In the genomic region with DNA sequence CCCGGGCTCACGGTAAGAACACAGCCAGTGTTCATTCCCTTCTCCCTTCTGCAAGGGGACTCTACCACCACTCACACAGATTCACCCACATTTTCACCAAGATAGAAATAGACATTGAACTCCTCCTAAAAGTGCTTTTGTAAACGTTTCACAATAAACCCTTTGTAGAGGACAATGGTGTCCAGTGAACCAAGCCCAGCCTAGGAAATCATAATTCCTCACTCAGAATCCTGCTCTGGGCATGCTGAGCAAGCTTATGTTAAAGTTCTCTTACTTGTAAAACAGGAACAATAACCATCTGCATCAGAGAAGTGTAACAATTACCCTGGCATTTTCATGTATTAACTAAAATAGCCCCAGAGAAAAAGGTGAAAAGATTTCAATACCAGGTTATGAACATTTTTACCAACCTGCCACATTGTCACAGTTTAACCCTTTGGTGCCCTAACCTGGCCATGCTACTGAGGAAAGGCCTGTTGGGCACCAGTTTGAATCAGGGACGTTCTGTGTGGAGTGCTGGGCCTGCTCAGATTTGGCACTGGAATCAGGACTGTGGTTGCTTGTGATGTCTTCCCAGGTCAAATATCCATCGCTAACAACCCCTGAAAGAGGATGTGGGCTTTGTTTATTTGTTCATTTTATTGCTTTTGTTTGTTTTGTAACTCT, we compare ENCODE assay signal across 18 cellular contexts. TPM values are rescaled to one million over a fixed set of nuclear protein-coding genes. Genes with fewer than 3 reads are reported as not detected.
DNase-seq lines count a peak whose midpoint lies in the region; ATAC-seq, FAIRE-seq and TF ChIP-seq lines count a peak whose summit lies in the region.
"Had no signal": no experiment of that assay in that cellular context is flagged by ENCODE, and none has a peak within 500 bp of the region (broad histone marks: within the 10 kb centered on the region; RNA-seq: fewer than 3 reads in every experiment).

No MANE protein-coding gene starts in this region.

- FAIRE-seq in HepG2 (lab: Jason Lieb, UNC) = no peak
- FAIRE-seq: endometrium, keratinocyte had no signal

- H3K4me2 ChIP-seq in HepG2 (ENCODE audit: low read depth, low read length) = peak overlapping the region; percentile 77

- in situ Hi-C loops in HepG2 (cut with HindIII; ENCODE audit: extremely low pct_ligation_motif_present, low pct_unique_long_range_greater_than_20kb) = loop anchor here (5.0 kb wide), 1 partner anchor 57 kb away; a partner anchor contains a TSS

- peak overlapping the region; percentile 74 for H3K27ac Mint-ChIP-seq in activated naive CD4-positive, alpha-beta T cell treated with anti-CD3 and anti-CD28 coated beads, Interleukin-2, amount 50 U/mL, for 24 hours
- no peak overlapping the region for H3K27ac Mint-ChIP-seq in activated naive CD4-positive, alpha-beta T cell treated with anti-CD3 and anti-CD28 coated beads for 36 hours
- H3K27ac Mint-ChIP-seq in activated naive CD8-positive, alpha-beta T cell treated with anti-CD3 and anti-CD28 coated beads, Interleukin-2, amount 10 ng/mL, durations not matched to agents 7 days and 5 days = peak overlapping the region; percentile 6

- H3K9me3 Mint-ChIP-seq in activated naive CD4-positive, alpha-beta T cell treated with anti-CD3 and anti-CD28 coated beads, Interleukin-2, amount 50 U/mL, for 24 hours = no peaks in the 10 kb centered on the region
- no peaks in the 10 kb centered on the region for H3K9me3 Mint-ChIP-seq in activated naive CD4-positive, alpha-beta T cell treated with anti-CD3 and anti-CD28 coated beads for 36 hours
- no peaks in the 10 kb centered on the region for H3K9me3 Mint-ChIP-seq in activated naive CD8-positive, alpha-beta T cell treated with anti-CD3 and anti-CD28 coated beads, Interleukin-2, amount 10 ng/mL, durations not matched to agents 7 days and 5 days

- H3K79me2 ChIP-seq in HepG2 (ENCODE audit: insufficient read depth, low read length) = no peaks in the 10 kb centered on the region

- CTCF ChIA-PET in activated naive CD4-positive, alpha-beta T cell treated with anti-CD3 and anti-CD28 coated beads for 36 hours (lab: Charles Lee) = interaction anchor here (0.9 to 1.3 kb wide), 3 partner anchors 47 to 68 kb away, joined by 3 read pairs; no protein-coding TSS in a partner anchor
- CTCF ChIA-PET in HepG2 (lab: Yijun Ruan, JAX; ENCODE audit: low intra/inter-chr PET ratio, low total read pairs) = no interaction called here
- CTCF ChIA-PET in A673 (lab: Charles Lee) = interaction anchor here (0.6 kb wide), 1 partner anchor 14 kb away, joined by 5 read pairs; no protein-coding TSS in a partner anchor

- H3K9ac ChIP-seq in HepG2 (ENCODE audit: insufficient read depth, low read depth, low read length) = peak overlapping the region; percentile 48

- H3K36me3 ChIP-seq in HepG2 (replicated peaks in 1 of 2; ENCODE audit: control insufficient read depth in 1 of 2, insufficient read depth in 2 of 2, low read length in 2 of 2) (no peaks in the 10 kb centered on the region), upper lobe of left lung (no peaks in the 10 kb centered on the region), A673 (ENCODE audit: insufficient read depth, low read length, poor library complexity, severe bottlenecking) (no peaks in the 10 kb centered on the region)
- H3K36me3 ChIP-seq: cardiac muscle cell had no signal

- H3K4me3 ChIP-seq in HepG2 (replicated peaks in 1 of 3; ENCODE audit: insufficient read depth in 1 of 3, low read depth in 2 of 3, low read length in 3 of 3) = peak overlapping the region; percentile 26 to 48 (median 41); a peak in 5 of 6 replicates
- H3K4me3 ChIP-seq in upper lobe of left lung = no peak overlapping the region
- no peak overlapping the region for H3K4me3 ChIP-seq in A673 (ENCODE audit: low read depth, low read length, poor library complexity, severe bottlenecking)
- H3K4me3 ChIP-seq: cardiac muscle cell had no signal

- TF ChIP-seq CTCF in HepG2 (CRISPR knock-in tag; IDR thresholded peaks at IDR 0.05) (no peak), upper lobe of left lung (IDR thresholded peaks at IDR 0.05) (no peak), A673 (conservative IDR thresholded peaks at IDR 0.05; ENCODE audit: low read depth, low read length) (no peak)

- no peak overlapping the region for H3K4me3 Mint-ChIP-seq in activated naive CD4-positive, alpha-beta T cell treated with anti-CD3 and anti-CD28 coated beads, Interleukin-2, amount 50 U/mL, for 24 hours
- no peak overlapping the region for H3K4me3 Mint-ChIP-seq in activated naive CD4-positive, alpha-beta T cell treated with anti-CD3 and anti-CD28 coated beads for 36 hours
- no peak overlapping the region for H3K4me3 Mint-ChIP-seq in activated naive CD8-positive, alpha-beta T cell treated with anti-CD3 and anti-CD28 coated beads, Interleukin-2, amount 10 ng/mL, durations not matched to agents 7 days and 5 days

- H3K9me3 ChIP-seq in HepG2 (ENCODE audit: low read length) (no peaks in the 10 kb centered on the region), upper lobe of left lung (no peaks in the 10 kb centered on the region), A673 (ENCODE audit: low read depth, low read length, poor library complexity, severe bottlenecking) (no peaks in the 10 kb centered on the region)

- intact Hi-C loops in activated naive CD4-positive, alpha-beta T cell treated with anti-CD3 and anti-CD28 coated beads for 36 hours (cut with micrococcal nuclease) = no loop called here
- intact Hi-C loops in HepG2 (cut with micrococcal nuclease; ENCODE audit: unreplicated experiment) (loop anchor here (10.0 kb wide), 1 partner anchor 255 kb away; a partner anchor contains a TSS), A673 (cut with micrococcal nuclease; ENCODE audit: unreplicated experiment) (no loop called here)

- BruUV-seq in HepG2 (replicated peaks; lab: Mats Ljungman, UMichigan) (no TSS peak), A673 (replicated peaks; lab: Mats Ljungman, UMichigan) (no TSS peak)

- DNase-seq in activated naive CD4-positive, alpha-beta T cell treated with anti-CD3 and anti-CD28 coated beads for 36 hours = no peak
- no peak for DNase-seq in activated naive CD8-positive, alpha-beta T cell treated with anti-CD3 and anti-CD28 coated beads, Interleukin-2, amount 10 ng/mL, durations not matched to agents 7 days and 5 days
- DNase-seq in HepG2 (ENCODE audit: low spot score) (peak; percentile 74), superior temporal gyrus (ENCODE audit: extremely low spot score) (peak; percentile 82), upper lobe of left lung (no peak), activated gamma-delta T cell treated with Interleukin-2 at 50 U/mL for 16 hours (no peak), A673 (ENCODE audit: low spot score) (no peak)
- DNase-seq: activated CD4-positive, alpha-beta T cell treated with anti-CD3 and anti-CD28 coated beads for 48 hours; activated gamma-delta T cell; glutamatergic neuron; Kasumi-1; NCI-H1930; NCI-H69; stimulated activated naive CD4-positive, alpha-beta T cell treated with Interleukin-2 at 50 U/mL for 16 hours had no signal

- no peak for TF ChIP-seq RAD21 in HepG2 (CRISPR knock-in tag; IDR thresholded peaks at IDR 0.05)

- no peaks in the 10 kb centered on the region for H4K20me1 ChIP-seq in HepG2 (ENCODE audit: insufficient read depth, low read length)

- TF ChIP-seq POLR2A in HepG2 (IDR thresholded peaks at IDR 0.05; ENCODE audit: insufficient read depth in 1 of 2, low read depth in 2 of 2, low read length in 2 of 2) = no peak
- TF ChIP-seq POLR2A in upper lobe of left lung (IDR thresholded peaks at IDR 0.05) = no peak

- TF ChIP-seq EP300 in HepG2 (IDR thresholded peaks at IDR 0.05; ENCODE audit: low read depth in 2 of 2, low read length in 2 of 2) (no peak), HepG2 (CRISPR knock-in tag; IDR thresholded peaks at IDR 0.05; ENCODE audit: borderline replicate concordance) (no peak), upper lobe of left lung (IDR thresholded peaks at IDR 0.05) (no peak)

- 4% methylated on average over 5 of the region's 5 CpGs for WGBS in HepG2 (ENCODE audit: low lambda C conversion rate)
- 63 to 71% methylated on average over 5 of the region's 5 CpGs for WGBS in upper lobe of left lung, 2 donors

- peaks cover 50% of the 10 kb centered on the region for H3K4me1 Mint-ChIP-seq in activated naive CD4-positive, alpha-beta T cell treated with anti-CD3 and anti-CD28 coated beads, Interleukin-2, amount 50 U/mL, for 24 hours
- peaks cover 26% of the 10 kb centered on the region for H3K4me1 Mint-ChIP-seq in activated naive CD4-positive, alpha-beta T cell treated with anti-CD3 and anti-CD28 coated beads for 36 hours (ENCODE audit: low read depth)
- peaks cover 37% of the 10 kb centered on the region for H3K4me1 Mint-ChIP-seq in activated naive CD8-positive, alpha-beta T cell treated with anti-CD3 and anti-CD28 coated beads, Interleukin-2, amount 10 ng/mL, durations not matched to agents 7 days and 5 days

- H3K27me3 ChIP-seq in HepG2 (ENCODE audit: control insufficient read depth in 1 of 2, insufficient read depth in 2 of 2, low read length in 2 of 2) (no peaks in the 10 kb centered on the region), upper lobe of left lung (no peaks in the 10 kb centered on the region), A673 (replicated peaks; ENCODE audit: insufficient read depth, low read depth, low read length, poor library complexity) (no peaks in the 10 kb centered on the region)

- H3K4me1 ChIP-seq in HepG2 (ENCODE audit: insufficient read depth, low read length) = peaks cover 41% of the 10 kb centered on the region
- peaks cover 2 to 17% (median 15%) of the 10 kb centered on the region in 4 donors for H3K4me1 ChIP-seq in upper lobe of left lung
- H3K4me1 ChIP-seq in A673 (ENCODE audit: insufficient read depth, low read length, poor library complexity, severe bottlenecking) = no peaks in the 10 kb centered on the region

- H2AFZ ChIP-seq in HepG2 (ENCODE audit: low read length) = peak overlapping the region; percentile 65

- H3K27ac ChIP-seq in HepG2 (ENCODE audit: extremely low read length, insufficient read depth, low read length) (peak overlapping the region; percentile 39), upper lobe of left lung (no peak overlapping the region), A673 (ENCODE audit: low read depth, low read length, poor library complexity, severe bottlenecking) (no peak overlapping the region)
- H3K27ac ChIP-seq: cardiac muscle cell had no signal

- POLR2A ChIA-PET in activated naive CD8-positive, alpha-beta T cell treated with anti-CD3 and anti-CD28 coated beads, Interleukin-2, amount 10 ng/mL, durations not matched to agents 7 days and 5 days (lab: Charles Lee) = interaction anchor here (0.9 to 2.8 kb wide), 3 partner anchors 11 to 58 kb away, joined by 3 to 18 read pairs (median 3); no protein-coding TSS in a partner anchor
- POLR2A ChIA-PET in HepG2 (lab: Yijun Ruan, JAX) (interaction anchor here (0.8 to 1.8 kb wide), 7 partner anchors 15 to 57 kb away, joined by 3 to 7 read pairs (median 6); a partner anchor contains a TSS), A673 (lab: Charles Lee; ENCODE audit: low non-redundant PET) (no interaction called here)

- no peak for ATAC-seq in activated naive CD8-positive, alpha-beta T cell treated with anti-CD3 and anti-CD28 coated beads, Interleukin-2, amount 10 ng/mL, durations not matched to agents 7 days and 5 days (ENCODE audit: low read depth)
- ATAC-seq in HepG2 (peak; percentile 88), upper lobe of left lung (ENCODE audit: low FRiP score in 2 of 2) (no peak)

- no peaks in the 10 kb centered on the region for H3K36me3 Mint-ChIP-seq in activated naive CD4-positive, alpha-beta T cell treated with anti-CD3 and anti-CD28 coated beads, Interleukin-2, amount 50 U/mL, for 24 hours
- no peaks in the 10 kb centered on the region for H3K36me3 Mint-ChIP-seq in activated naive CD4-positive, alpha-beta T cell treated with anti-CD3 and anti-CD28 coated beads for 36 hours (ENCODE audit: low read depth)
- H3K36me3 Mint-ChIP-seq in activated naive CD8-positive, alpha-beta T cell treated with anti-CD3 and anti-CD28 coated beads, Interleukin-2, amount 10 ng/mL, durations not matched to agents 7 days and 5 days = peaks cover 17% of the 10 kb centered on the region

- H3K27me3 Mint-ChIP-seq in activated naive CD4-positive, alpha-beta T cell treated with anti-CD3 and anti-CD28 coated beads, Interleukin-2, amount 50 U/mL, for 24 hours = no peaks in the 10 kb centered on the region
- no peaks in the 10 kb centered on the region for H3K27me3 Mint-ChIP-seq in activated naive CD4-positive, alpha-beta T cell treated with anti-CD3 and anti-CD28 coated beads for 36 hours (ENCODE audit: low read depth)
- H3K27me3 Mint-ChIP-seq in activated naive CD8-positive, alpha-beta T cell treated with anti-CD3 and anti-CD28 coated beads, Interleukin-2, amount 10 ng/mL, durations not matched to agents 7 days and 5 days = no peaks in the 10 kb centered on the region

RNA-seq across cellular contexts. Expression of a gene that starts 22.5 kb away (rescaled TPM):
- 100 to 1,000 TPM; 290 to 303 TPM for total RNA-seq in activated naive CD4-positive, alpha-beta T cell treated with anti-CD3 and anti-CD28 coated beads for 36 hours
- total RNA-seq in activated naive CD8-positive, alpha-beta T cell treated with anti-CD3 and anti-CD28 coated beads, Interleukin-2, amount 10 ng/mL, durations not matched to agents 7 days and 5 days = 100 to 1,000 TPM; 166 to 168 TPM
- total RNA-seq in HepG2 (2016; rRNA removed; fragmentation: Illumina TruSeq; extraction: Trizol) (299 and 369 TPM in 2 replicates), upper lobe of left lung (100 to 1,000 TPM in 4 of 6 donors, 10 to 100 TPM in 2; 45.3 to 154 (median 113) TPM), A673 (2021) (154 and 161 TPM in 2 replicates)
- total RNA-seq in HepG2 (2016; cell fraction: cytosol; rRNA removed; fragmentation: Illumina TruSeq; extraction: Trizol; ENCODE audit: low read depth) = 264 and 285 TPM in 2 replicates
- 309 and 377 TPM in 2 replicates for total RNA-seq in HepG2 (2016; cell fraction: insoluble cytoplasmic fraction; rRNA removed; fragmentation: Illumina TruSeq; extraction: Trizol)
- total RNA-seq in HepG2 (2016; cell fraction: membrane; rRNA removed; fragmentation: Illumina TruSeq; extraction: Trizol) = 307 and 313 TPM in 2 replicates
- total RNA-seq in HepG2 (2016; cell fraction: nucleus; rRNA removed; fragmentation: Illumina TruSeq; extraction: Trizol) = 175 and 186 TPM in 2 replicates
- 179 and 216 TPM in 2 replicates for polyA plus RNA-seq in HepG2 (2011; rRNA removed)
- polyA plus RNA-seq in HepG2 (2011; cell fraction: cytosol; rRNA removed) = 94.3 and 126 TPM in 2 replicates
- polyA plus RNA-seq in HepG2 (2011; cell fraction: nucleus; rRNA removed) = 54.4 and 62.6 TPM in 2 replicates
- polyA plus RNA-seq in HepG2 (2012) = 148 and 182 TPM in 2 replicates
- polyA plus RNA-seq in HepG2 (2016; cell fraction: cytosol; fragmentation: Illumina TruSeq; extraction: Trizol; ENCODE audit: low read depth) = 325 and 381 TPM in 2 replicates
- 331 and 354 TPM in 2 replicates for polyA plus RNA-seq in HepG2 (2016; cell fraction: insoluble cytoplasmic fraction; fragmentation: Illumina TruSeq; extraction: Trizol; ENCODE audit: low read depth)
- 233 and 259 TPM in 2 replicates for polyA plus RNA-seq in HepG2 (2016; cell fraction: membrane; fragmentation: Illumina TruSeq; extraction: Trizol; ENCODE audit: low read depth)
- 182 and 183 TPM in 2 replicates for polyA plus RNA-seq in HepG2 (2016; cell fraction: nucleus; fragmentation: Illumina TruSeq; extraction: Trizol; ENCODE audit: insufficient read depth, low read depth)
- polyA minus RNA-seq in HepG2 (2011; rRNA and poly(A)+ RNA removed; ENCODE audit: low replicate concordance) = 35.8 and 38.7 TPM in 2 replicates
- polyA minus RNA-seq in HepG2 (2011; cell fraction: cytosol; rRNA and poly(A)+ RNA removed) = 26.0 and 35.7 TPM in 2 replicates
- polyA minus RNA-seq in HepG2 (2011; cell fraction: nucleus; rRNA and poly(A)+ RNA removed) = 279 and 305 TPM in 2 replicates

RNA-seq across cellular contexts. Expression of a gene that starts 56.6 kb away (rescaled TPM):
- total RNA-seq in activated naive CD4-positive, alpha-beta T cell treated with anti-CD3 and anti-CD28 coated beads for 36 hours = 10 to 100 TPM; 37.5 to 40.0 TPM
- total RNA-seq in activated naive CD8-positive, alpha-beta T cell treated with anti-CD3 and anti-CD28 coated beads, Interleukin-2, amount 10 ng/mL, durations not matched to agents 7 days and 5 days = 100 to 1,000 TPM; 107 to 117 TPM
- 16.8 and 23.2 TPM in 2 replicates for total RNA-seq in HepG2 (2016; rRNA removed; fragmentation: Illumina TruSeq; extraction: Trizol)
- 185 and 208 TPM in 2 replicates for total RNA-seq in HepG2 (2016; cell fraction: cytosol; rRNA removed; fragmentation: Illumina TruSeq; extraction: Trizol; ENCODE audit: low read depth)
- total RNA-seq in HepG2 (2016; cell fraction: insoluble cytoplasmic fraction; rRNA removed; fragmentation: Illumina TruSeq; extraction: Trizol) = 13.8 and 24.0 TPM in 2 replicates
- total RNA-seq in HepG2 (2016; cell fraction: membrane; rRNA removed; fragmentation: Illumina TruSeq; extraction: Trizol) = 82.6 and 97.9 TPM in 2 replicates
- total RNA-seq in HepG2 (2016; cell fraction: nucleus; rRNA removed; fragmentation: Illumina TruSeq; extraction: Trizol) = 25.9 and 32.4 TPM in 2 replicates
- polyA plus RNA-seq in HepG2 (2011; rRNA removed) = 5.0 and 6.0 TPM in 2 replicates
- 1.1 and 3.2 TPM in 2 replicates for polyA plus RNA-seq in HepG2 (2011; cell fraction: cytosol; rRNA removed)
- polyA plus RNA-seq in HepG2 (2011; cell fraction: nucleus; rRNA removed) = 11.1 and 12.2 TPM in 2 replicates
- 12.0 and 13.7 TPM in 2 replicates for polyA plus RNA-seq in HepG2 (2012)
- polyA plus RNA-seq in HepG2 (2016; cell fraction: cytosol; fragmentation: Illumina TruSeq; extraction: Trizol; ENCODE audit: low read depth) = 0.16 and 0.49 TPM in 2 replicates
- polyA plus RNA-seq in HepG2 (2016; cell fraction: insoluble cytoplasmic fraction; fragmentation: Illumina TruSeq; extraction: Trizol; ENCODE audit: low read depth) = 6.2 and 6.3 TPM in 2 replicates
- 0.37 and 0.38 TPM in 2 replicates for polyA plus RNA-seq in HepG2 (2016; cell fraction: membrane; fragmentation: Illumina TruSeq; extraction: Trizol; ENCODE audit: low read depth)
- 22.3 and 24.5 TPM in 2 replicates for polyA plus RNA-seq in HepG2 (2016; cell fraction: nucleus; fragmentation: Illumina TruSeq; extraction: Trizol; ENCODE audit: insufficient read depth, low read depth)
- 17.9 and 18.3 TPM in 2 replicates for polyA minus RNA-seq in HepG2 (2011; rRNA and poly(A)+ RNA removed; ENCODE audit: low replicate concordance)
- 40.9 and 44.7 TPM in 2 replicates for polyA minus RNA-seq in HepG2 (2011; cell fraction: cytosol; rRNA and poly(A)+ RNA removed)
- polyA minus RNA-seq in HepG2 (2011; cell fraction: nucleus; rRNA and poly(A)+ RNA removed) = 80.1 and 85.7 TPM in 2 replicates
- 10 to 100 TPM; 32.8 to 80.7 (median 65.6) TPM for total RNA-seq in upper lobe of left lung
- 23.7 and 24.2 TPM in 2 replicates for total RNA-seq in A673 (2021)

Comparison
In these comparisons a context has a peak if more than half of its experiments do, and no peak if none do; other contexts are left out.
1. DNase-seq: peak in HepG2 (single experiment) and superior temporal gyrus (single experiment); none in activated naive CD4-positive, alpha-beta T cell treated with anti-CD3 and anti-CD28 coated beads for 36 hours (single experiment), activated naive CD8-positive, alpha-beta T cell treated with anti-CD3 and anti-CD28 coated beads, Interleukin-2, amount 10 ng/mL, durations not matched to agents 7 days and 5 days (single experiment), upper lobe of left lung (0 of 2), activated gamma-delta T cell treated with Interleukin-2 at 50 U/mL for 16 hours (single experiment) and A673 (single experiment).
2. H3K4me3 ChIP-seq: peak in HepG2 (3 of 3); none in upper lobe of left lung (0 of 4) and A673 (single experiment).